In genomic region chrX:318068-318738, GRCh38 we compare ENCODE assay signal across 8 cellular contexts. TPM values are rescaled to one million over a fixed set of nuclear protein-coding genes. Genes with fewer than 3 reads are reported as not detected.
A peak's percentile ranks its signal among the peaks of the same experiment; 100 is the strongest.
DNase-seq lines count a peak whose midpoint lies in the region; ATAC-seq lines count a peak whose summit lies in the region.

No MANE protein-coding gene starts in this region.

- H3K4me1 Mint-ChIP-seq in dendritic cell treated with granulocyte-macrophage colony-stimulating factor and Interleukin-4, amounts not matched to agents 40 ng/mL and 50 ng/mL, for 4 days (ENCODE audit: low read depth) = peaks cover 9% of the 10 kb centered on the region

- H3K4me3 Mint-ChIP-seq in dendritic cell treated with granulocyte-macrophage colony-stimulating factor and Interleukin-4, amounts not matched to agents 40 ng/mL and 50 ng/mL, for 4 days = peak overlapping the region; percentile 82

- peak overlapping the region; percentile 84 for H3K27ac Mint-ChIP-seq in dendritic cell treated with granulocyte-macrophage colony-stimulating factor and Interleukin-4, amounts not matched to agents 40 ng/mL and 50 ng/mL, for 4 days

- H3K36me3 Mint-ChIP-seq in dendritic cell treated with granulocyte-macrophage colony-stimulating factor and Interleukin-4, amounts not matched to agents 40 ng/mL and 50 ng/mL, for 4 days (ENCODE audit: low read depth) = peaks cover 21% of the 10 kb centered on the region

- intact Hi-C loops in dendritic cell treated with granulocyte-macrophage colony-stimulating factor and Interleukin-4, amounts not matched to agents 40 ng/mL and 50 ng/mL, for 4 days (cut with micrococcal nuclease) = loop anchor here (1.0 to 2.0 kb wide), 3 partner anchors 35 to 69 kb away; no protein-coding TSS in a partner anchor

- ATAC-seq in HG03342 (IDR thresholded peaks at IDR 0.05; ENCODE audit: unreplicated experiment) = peak; percentile 65

- H3K9me3 Mint-ChIP-seq in dendritic cell treated with granulocyte-macrophage colony-stimulating factor and Interleukin-4, amounts not matched to agents 40 ng/mL and 50 ng/mL, for 4 days = no peaks in the 10 kb centered on the region

- DNase-seq in activated CD4-positive, CD25-positive, alpha-beta regulatory T cell treated with anti-CD3 and anti-CD28 coated beads, Interleukin-2, amount 50 U/mL, for 16 hours (ENCODE audit: low read depth, low spot score) = peak; percentile 93
- no peak for DNase-seq in activated CD4-positive, CD25-positive, alpha-beta regulatory T cell (lab: John Stamatoyannopoulos, UW)
- peak; percentile 96 for DNase-seq in activated CD4-positive, CD25-positive, alpha-beta regulatory T cell treated with anti-CD3 and anti-CD28 coated beads, Interleukin-2, amount 50 U/mL, for 72 hours
- DNase-seq in lung microvascular endothelial cell (ENCODE audit: low read depth in 2 of 2) = peak; percentile 97 to 99
- peak; percentile 97 for DNase-seq in stimulated activated CD8-positive, alpha-beta memory T cell treated with anti-CD3 and anti-CD28 coated beads, Interleukin-12 subunit alpha, Interleukin-12 subunit beta, amount 100 ng/mL, for 24 hours (ENCODE audit: extremely low read depth)
- DNase-seq in SIG-M5 (lab: John Stamatoyannopoulos, UW) = no peak

- peaks cover 19% of the 10 kb centered on the region for H3K27me3 Mint-ChIP-seq in dendritic cell treated with granulocyte-macrophage colony-stimulating factor and Interleukin-4, amounts not matched to agents 40 ng/mL and 50 ng/mL, for 4 days

RNA-seq across cellular contexts. Expression of gene GTPBP6, which starts 0.4 kb away (rescaled TPM):
- 27.5 and 32.1 TPM in 2 replicates for total RNA-seq in lung microvascular endothelial cell

RNA-seq across cellular contexts. Expression of gene PLCXD1, which starts 37.0 kb away (rescaled TPM):
- total RNA-seq in lung microvascular endothelial cell = 4.1 and 6.5 TPM in 2 replicates

Comparison
In these comparisons a context has a peak if more than half of its experiments do, and no peak if none do; other contexts are left out.
1. DNase-seq: peak in activated CD4-positive, CD25-positive, alpha-beta regulatory T cell treated with anti-CD3 and anti-CD28 coated beads, Interleukin-2, amount 50 U/mL, for 16 hours (single experiment), activated CD4-positive, CD25-positive, alpha-beta regulatory T cell treated with anti-CD3 and anti-CD28 coated beads, Interleukin-2, amount 50 U/mL, for 72 hours (single experiment), lung microvascular endothelial cell (2 of 2) and stimulated activated CD8-positive, alpha-beta memory T cell treated with anti-CD3 and anti-CD28 coated beads, Interleukin-12 subunit alpha, Interleukin-12 subunit beta, amount 100 ng/mL, for 24 hours (single experiment); none in activated CD4-positive, CD25-positive, alpha-beta regulatory T cell (0 of 4) and SIG-M5 (single experiment).